Comparison of ENCODE assay signal across 20 cellular contexts in genomic region chr7:116197355-116197754, GRCh38. TPM values are rescaled to one million over a fixed set of nuclear protein-coding genes. Genes with fewer than 3 reads are reported as not detected.
DNase-seq lines count a peak whose midpoint lies in the region; ATAC-seq lines count a peak whose summit lies in the region.
"Had no signal": no experiment of that assay in that cellular context is flagged by ENCODE, and none has a peak within 500 bp of the region (broad histone marks: within the 10 kb centered on the region; RNA-seq: fewer than 3 reads in every experiment).

No MANE protein-coding gene starts in this region.

- peaks cover 4% of the 10 kb centered on the region for H3K4me1 ChIP-seq in adipocyte (ENCODE audit: control insufficient read depth, insufficient read depth, low read length)

- H3K36me3 ChIP-seq in adipocyte (ENCODE audit: control insufficient read depth, insufficient read depth, low read length, severe bottlenecking) = no peaks in the 10 kb centered on the region

- no peak for ATAC-seq in GM18861 (IDR thresholded peaks at IDR 0.05; ENCODE audit: unreplicated experiment)
- ATAC-seq: GM23338 had no signal

- DNase-seq in AG08395 (ENCODE audit: low spot score) = peak; percentile 76
- DNase-seq in GM04504 (ENCODE audit: low read depth) = peak; percentile 73
- DNase-seq in adipocyte (ENCODE audit: low read depth) = peak; percentile 54
- peak; percentile 70 for DNase-seq in fibroblast of peridontal ligament (ENCODE audit: extremely low read depth)
- DNase-seq in T-helper 9 cell = no peak
- DNase-seq in cardiac septum (ENCODE audit: low spot score) = no peak
- DNase-seq in hippocampal formation (lab: John Stamatoyannopoulos, UW) = no peak
- DNase-seq: 8988T, DMS 273 treated with DMSO at 0.1 percent for 48 hours, KBM-7, MV-4-11, NCI-H1417, NCI-H187 treated with DMSO at 0.1 percent for 48 hours, NCI-H446 treated with DMSO at 0.1 percent for 48 hours, NCI-H748 treated with DMSO at 0.1 percent for 48 hours, OCI-M1, RPMI8226, SIG-M5 had no signal

- H3K9ac ChIP-seq in adipocyte (ENCODE audit: low read length) = no peak overlapping the region

- no peaks in the 10 kb centered on the region for H3K27me3 ChIP-seq in adipocyte (replicated peaks; ENCODE audit: control insufficient read depth, insufficient read depth, low read length)

- intact Hi-C loops in cardiac septum (cut with DNase I) = no loop called here

- no peaks in the 10 kb centered on the region for H3K9me3 ChIP-seq in adipocyte (ENCODE audit: control insufficient read depth, low read length)

- H3K4me3 ChIP-seq in adipocyte (ENCODE audit: low read length) = no peak overlapping the region
- H3K4me3 ChIP-seq: GM23338 had no signal

RNA-seq across cellular contexts. Expression of gene TES, which starts 13.0 kb away (rescaled TPM):
- 15.8 TPM for total RNA-seq in cardiac septum

Comparison
In these comparisons a context has a peak if more than half of its experiments do, and no peak if none do; other contexts are left out.
1. DNase-seq: peak in AG08395 (single experiment), GM04504 (single experiment), adipocyte (single experiment) and fibroblast of peridontal ligament (single experiment); none in T-helper 9 cell (single experiment), cardiac septum (single experiment) and hippocampal formation (0 of 2).